13 cellular contexts compared by ENCODE assay signal in the genomic region with DNA sequence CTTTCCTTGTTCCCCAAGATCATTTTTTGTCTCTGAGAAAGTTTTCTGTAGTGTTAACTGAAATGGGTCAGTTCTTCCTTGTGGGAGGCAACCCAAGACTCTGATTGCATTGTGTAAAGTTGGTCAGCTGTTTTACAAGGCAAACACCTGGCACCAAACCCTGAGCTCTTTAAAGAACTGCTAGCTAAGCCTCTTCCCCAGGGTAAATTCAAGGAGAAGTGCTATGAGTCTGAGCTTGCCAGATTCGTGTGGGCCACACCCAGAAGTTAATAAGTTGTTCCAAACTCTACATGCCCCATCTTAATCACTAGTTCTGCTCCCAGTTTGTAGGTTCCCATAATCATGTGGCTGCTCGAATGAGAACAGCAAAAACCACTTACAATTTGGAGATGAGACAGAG.
DNase-seq lines count a peak whose midpoint lies in the region; TF ChIP-seq lines count a peak whose summit lies in the region.
"Had no signal": no experiment of that assay in that cellular context is flagged by ENCODE, and none has a peak within 500 bp of the region (broad histone marks: within the 10 kb centered on the region; RNA-seq: fewer than 3 reads in every experiment).

No MANE protein-coding gene starts in this region.

- CTCF ChIA-PET in RWPE1 (lab: Yijun Ruan, JAX), result no interaction called here

- no peaks in the 10 kb centered on the region for H3K9me2 ChIP-seq in hepatocyte (replicated peaks; ENCODE audit: insufficient read depth)

- 54% methylated on average over 2 of the region's 2 CpGs for WGBS in hepatocyte (ENCODE audit: low lambda C conversion rate, missing lambda C conversion rate)
- WGBS in testis, 2 donors, result 41 to 57% methylated on average over 2 of the region's 2 CpGs

- TF ChIP-seq CTCF in RWPE1 (conservative IDR thresholded peaks at IDR 0.05; ENCODE audit: low read depth) (no peak), hepatocyte (IDR thresholded peaks at IDR 0.05; ENCODE audit: poor library complexity) (no peak), testis (IDR thresholded peaks at IDR 0.05) (no peak)

- H2AFZ ChIP-seq in hepatocyte, result no peak overlapping the region

- TF ChIP-seq POLR2A in testis (IDR thresholded peaks at IDR 0.05), result no peak

- H3K4me1 ChIP-seq in hepatocyte (ENCODE audit: insufficient read depth) (no peaks in the 10 kb centered on the region), testis (no peaks in the 10 kb centered on the region)

- POLR2A ChIA-PET in RWPE1 (lab: Yijun Ruan, JAX; ENCODE audit: low non-redundant PET), result no interaction called here

- no peaks in the 10 kb centered on the region for H3K79me2 ChIP-seq in hepatocyte

- H3K4me2 ChIP-seq in hepatocyte, result no peak overlapping the region

- H3K9me3 ChIP-seq in hepatocyte (ENCODE audit: low read depth) (no peaks in the 10 kb centered on the region), testis (no peaks in the 10 kb centered on the region)
- H3K9me3 ChIP-seq: ovary had no signal

- peak; percentile 35 for DNase-seq in H4 (ENCODE audit: low spot score)
- peak; percentile 34 for DNase-seq in RWPE1 (ENCODE audit: low spot score)
- peak; percentile 8 for DNase-seq in hepatocyte (ENCODE audit: low spot score)
- DNase-seq in testis, result peak; percentile 38
- DNase-seq in activated CD4-positive, alpha-beta T cell treated with anti-CD3 and anti-CD28 coated beads for 1 hour, result no peak
- no peak for DNase-seq in activated CD4-positive, alpha-beta T cell treated with anti-CD3 and anti-CD28 coated beads for 48 hours
- DNase-seq in head of caudate nucleus, result no peak
- DNase-seq: activated CD8-positive, alpha-beta T cell treated with anti-CD3 and anti-CD28 coated beads for 36 hours; NCI-H1694 treated with DMSO at 0.1 percent for 48 hours; OCI-M1; stimulated activated naive CD4-positive, alpha-beta T cell; T-helper 17 cell had no signal

- no peaks in the 10 kb centered on the region for H3K27me3 ChIP-seq in hepatocyte
- H3K27me3 ChIP-seq in testis, result no peaks in the 10 kb centered on the region
- H3K27me3 ChIP-seq: ovary had no signal

- H3K4me3 ChIP-seq in hepatocyte, result no peak overlapping the region
- no peak overlapping the region for H3K4me3 ChIP-seq in testis
- H3K4me3 ChIP-seq: ovary had no signal

- no peaks in the 10 kb centered on the region for H3K36me3 ChIP-seq in hepatocyte (replicated peaks; ENCODE audit: insufficient read depth, low read depth)
- H3K36me3 ChIP-seq in testis (ENCODE audit: low read depth, missing control alignments), result no peaks in the 10 kb centered on the region
- H3K36me3 ChIP-seq: ovary had no signal

- H3K27ac ChIP-seq in RWPE1 (no peak overlapping the region), hepatocyte (peak overlapping the region; percentile 30), testis (no peak overlapping the region)
- H3K27ac ChIP-seq: ovary had no signal

- intact Hi-C loops in testis (cut with DNase I; ENCODE audit: low total_unique reads) (no loop called here), head of caudate nucleus (cut with DNase I) (no loop called here)

- H4K20me1 ChIP-seq in hepatocyte (ENCODE audit: insufficient read depth, poor library complexity, severe bottlenecking), result no peaks in the 10 kb centered on the region

Comparison
In these comparisons a context has a peak if more than half of its experiments do, and no peak if none do; other contexts are left out.
1. DNase-seq: peak in H4 (single experiment), RWPE1 (single experiment), hepatocyte (single experiment) and testis (single experiment); none in activated CD4-positive, alpha-beta T cell treated with anti-CD3 and anti-CD28 coated beads for 1 hour (single experiment), activated CD4-positive, alpha-beta T cell treated with anti-CD3 and anti-CD28 coated beads for 48 hours (single experiment) and head of caudate nucleus (0 of 42).